Comparison of ENCODE assay signal across 28 cellular contexts in the genomic region with DNA sequence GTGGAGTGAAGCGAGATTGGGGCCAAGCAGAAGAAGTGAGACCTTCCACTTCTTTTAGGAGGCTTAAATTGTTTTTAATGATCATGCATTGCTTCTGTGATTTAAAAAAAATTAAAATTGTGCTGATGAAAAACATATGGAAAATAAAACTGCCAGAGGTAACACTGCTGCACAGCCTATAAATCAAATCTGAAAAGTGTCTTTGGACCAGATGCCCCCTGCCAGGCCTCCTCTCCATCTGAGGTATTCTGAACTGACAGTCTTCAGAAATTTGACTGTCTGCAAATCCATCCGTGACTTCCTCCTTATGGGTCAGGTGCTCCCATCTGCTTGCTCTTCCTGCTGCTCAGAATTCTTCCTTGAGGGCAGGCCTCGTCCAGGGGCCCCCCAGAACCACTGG.
"Had no signal": no experiment of that assay in that cellular context is flagged by ENCODE, and none has a peak within 500 bp of the region (broad histone marks: within the 10 kb centered on the region; RNA-seq: fewer than 3 reads in every experiment).

No MANE protein-coding gene starts in this region.

- H3K4me1 ChIP-seq: pancreas, prostate gland had no signal

- H3K4me3 ChIP-seq: left ventricle myocardium inferior, pancreas, prostate gland, skin epidermis, stomach, suprapubic skin, thoracic aorta, tibial nerve, uterus had no signal

- H3K4me1 Mint-ChIP-seq: immature natural killer cell; memory B cell; naive thymus-derived CD8-positive, alpha-beta T cell; neural crest cell; stimulated activated naive B cell treated with anti-CD40 and anti-IgM and Interleukin-4, amounts not matched to agents 10 μg/mL and 1 μg/mL and 100 μg/mL, for 72 hours had no signal

- H3K27ac Mint-ChIP-seq: immature natural killer cell; memory B cell; naive thymus-derived CD8-positive, alpha-beta T cell; nephron; stimulated activated naive B cell treated with anti-CD40 and anti-IgM and Interleukin-4, amounts not matched to agents 10 μg/mL and 1 μg/mL and 100 μg/mL, for 72 hours; type B pancreatic cell had no signal

- H3K4me3 Mint-ChIP-seq: immature natural killer cell; memory B cell; naive thymus-derived CD8-positive, alpha-beta T cell; nephron; neural crest cell; stimulated activated naive B cell treated with anti-CD40 and anti-IgM and Interleukin-4, amounts not matched to agents 10 μg/mL and 1 μg/mL and 100 μg/mL, for 72 hours; type B pancreatic cell had no signal

- H3K27ac ChIP-seq: left ventricle myocardium inferior, pancreas, prostate gland, skin epidermis, stomach, suprapubic skin, thoracic aorta, tibial nerve, uterus had no signal

- ATAC-seq: naive thymus-derived CD8-positive, alpha-beta T cell; pancreas; right cardiac atrium; sciatic nerve; stimulated activated naive B cell treated with anti-CD40 and anti-IgM and Interleukin-4, amounts not matched to agents 10 μg/mL and 1 μg/mL and 100 μg/mL, for 72 hours; stimulated activated naive CD8-positive, alpha-beta T cell treated with anti-CD3 and anti-CD28 coated beads, Interleukin-15, Interleukin-2, amounts not matched to agents 100 U/mL and 50 U/mL, for 24 hours had no signal

- H3K9me3 ChIP-seq: left ventricle myocardium inferior, pancreas, prostate gland, stomach, suprapubic skin, thoracic aorta, tibial nerve, uterus had no signal

- H3K36me3 ChIP-seq: left ventricle myocardium inferior, pancreas, prostate gland, stomach, suprapubic skin, thoracic aorta, tibial nerve, uterus had no signal

- H3K36me3 Mint-ChIP-seq: immature natural killer cell; memory B cell; naive thymus-derived CD8-positive, alpha-beta T cell; stimulated activated naive B cell treated with anti-CD40 and anti-IgM and Interleukin-4, amounts not matched to agents 10 μg/mL and 1 μg/mL and 100 μg/mL, for 72 hours had no signal

- H3K9me3 Mint-ChIP-seq: immature natural killer cell; memory B cell; naive thymus-derived CD8-positive, alpha-beta T cell; nephron; neural crest cell had no signal

- DNase-seq: hypothalamus; immature natural killer cell; kidney; left ventricle myocardium inferior; naive thymus-derived CD8-positive, alpha-beta T cell; nucleus accumbens; pancreas; posterior cingulate gyrus; retina; right cardiac atrium; stimulated activated CD4-positive, alpha-beta T cell treated with anti-CD3 and anti-CD28 coated beads, Interleukin-12 subunit alpha, Interleukin-12 subunit beta, amount 100 ng/mL, for 4 hours; stimulated activated CD4-positive, alpha-beta T cell treated with anti-CD3 and anti-CD28 coated beads, Interleukin-15, amount 100 ng/mL, for 24 hours; stimulated activated CD4-positive, alpha-beta T cell treated with anti-CD3 and anti-CD28 coated beads, Interleukin-2, amount 100 ng/mL, for 24 hours; stimulated activated CD4-positive, alpha-beta T cell treated with anti-CD3 and anti-CD28 coated beads, Interleukin-4, amount 100 ng/mL, for 1 hour; stimulated activated naive B cell treated with anti-CD40 and anti-IgM and Interleukin-4, amounts not matched to agents 10 μg/mL and 1 μg/mL and 100 μg/mL, for 72 hours; stimulated activated naive CD8-positive, alpha-beta T cell treated with anti-CD3 and anti-CD28 coated beads, Interleukin-15, Interleukin-2, amounts not matched to agents 100 U/mL and 50 U/mL, for 24 hours; stomach; uterus had no signal

- H3K27me3 ChIP-seq: stomach, suprapubic skin, tibial nerve, uterus had no signal
